ENCODE assay signal across 18 cellular contexts in the genomic region with DNA sequence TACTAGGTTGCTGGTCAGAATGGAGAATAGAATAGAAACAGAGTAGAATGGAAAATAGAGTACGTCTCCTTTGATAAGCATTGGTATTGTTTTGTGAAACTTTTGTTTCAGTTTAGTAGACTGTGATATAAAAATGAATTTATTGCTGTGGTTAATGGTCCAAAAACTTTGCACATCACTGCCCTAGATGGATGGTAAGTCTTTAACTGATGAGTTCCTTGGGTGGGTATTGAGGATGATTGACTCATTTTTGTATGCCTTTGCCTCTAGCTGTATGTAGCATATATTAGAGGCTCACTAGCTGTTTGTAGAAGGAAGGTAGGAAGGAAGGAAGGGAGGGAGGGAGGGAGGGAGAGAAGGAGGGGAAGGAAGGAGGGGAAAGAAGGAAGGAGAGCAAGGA. TPM values are rescaled to one million over a fixed set of nuclear protein-coding genes. Genes with fewer than 3 reads are reported as not detected.
DNase-seq lines count a peak whose midpoint lies in the region; ATAC-seq, FAIRE-seq and TF ChIP-seq lines count a peak whose summit lies in the region.
"Had no signal": no experiment of that assay in that cellular context is flagged by ENCODE, and none has a peak within 500 bp of the region (broad histone marks: within the 10 kb centered on the region; RNA-seq: fewer than 3 reads in every experiment).

No MANE protein-coding gene starts in this region.

- peak; percentile 48 for ATAC-seq in stimulated activated naive CD8-positive, alpha-beta T cell treated with anti-CD3 and anti-CD28 coated beads, Interleukin-15, amount 100 ng/mL, for 72 hours
- ATAC-seq in HG03457 (IDR thresholded peaks at IDR 0.05; ENCODE audit: unreplicated experiment): no peak
- ATAC-seq: left colon had no signal

- H3K9me3 Mint-ChIP-seq in activated naive CD4-positive, alpha-beta T cell treated with anti-CD3 and anti-CD28 coated beads, Interleukin-2, amount 50 U/mL, for 24 hours: no peaks in the 10 kb centered on the region
- no peaks in the 10 kb centered on the region for H3K9me3 Mint-ChIP-seq in stimulated activated naive CD8-positive, alpha-beta T cell treated with anti-CD3 and anti-CD28 coated beads, Interleukin-15, amount 100 ng/mL, for 72 hours
- H3K9me3 Mint-ChIP-seq: activated naive CD8-positive, alpha-beta T cell treated with anti-CD3 and anti-CD28 coated beads, Interleukin-2, amount 10 ng/mL, durations not matched to agents 7 days and 5 days; naive B cell had no signal

- H3K9me2 ChIP-seq in PC-9 (ENCODE audit: insufficient read depth): no peaks in the 10 kb centered on the region
- H3K9me2 ChIP-seq in Karpas-422 (replicated peaks; ENCODE audit: insufficient read depth, low read length): no peaks in the 10 kb centered on the region

- peaks cover 32% of the 10 kb centered on the region for H3K4me1 Mint-ChIP-seq in activated naive CD4-positive, alpha-beta T cell treated with anti-CD3 and anti-CD28 coated beads, Interleukin-2, amount 50 U/mL, for 24 hours
- H3K4me1 Mint-ChIP-seq in stimulated activated naive CD8-positive, alpha-beta T cell treated with anti-CD3 and anti-CD28 coated beads, Interleukin-15, amount 100 ng/mL, for 72 hours: peaks cover 35% of the 10 kb centered on the region
- H3K4me1 Mint-ChIP-seq: activated naive CD8-positive, alpha-beta T cell treated with anti-CD3 and anti-CD28 coated beads, Interleukin-2, amount 10 ng/mL, durations not matched to agents 7 days and 5 days; CD14-positive monocyte had no signal

- H3K36me3 ChIP-seq in PC-9 (ENCODE audit: low read depth): no peaks in the 10 kb centered on the region
- no peaks in the 10 kb centered on the region for H3K36me3 ChIP-seq in Karpas-422 (ENCODE audit: insufficient read depth, low read length)
- H3K36me3 ChIP-seq: thoracic aorta had no signal

- peaks cover 31% of the 10 kb centered on the region for H3K4me1 ChIP-seq in PC-9 (replicated peaks; ENCODE audit: insufficient read depth)
- no peaks in the 10 kb centered on the region for H3K4me1 ChIP-seq in Karpas-422 (ENCODE audit: low read length)

- BruUV-seq in PC-9 (replicated peaks; lab: Mats Ljungman, UMichigan): no TSS peak

- intact Hi-C loops in PC-9 (cut with micrococcal nuclease; ENCODE audit: unreplicated experiment): no loop called here

- POLR2A ChIA-PET in PC-9 (lab: Charles Lee; ENCODE audit: unreplicated experiment): no interaction called here

- CTCF ChIA-PET in PC-9 (lab: Charles Lee): no interaction called here

- no peaks in the 10 kb centered on the region; the same call in 1 of the 2 replicates for H4K20me1 ChIP-seq in PC-9 (ENCODE audit: insufficient read depth)
- no peaks in the 10 kb centered on the region for H4K20me1 ChIP-seq in Karpas-422 (ENCODE audit: insufficient read depth, low read depth, low read length)

- H3F3A ChIP-seq in PC-9 (ENCODE audit: insufficient read depth, low read depth): peaks cover 10% of the 10 kb centered on the region; the same call in 1 of the 2 replicates

- no peak overlapping the region for H2AFZ ChIP-seq in PC-9
- H2AFZ ChIP-seq in Karpas-422 (ENCODE audit: low read length): no peak overlapping the region

- H3K4me2 ChIP-seq in PC-9 (peak overlapping the region; percentile 66; the same call in 1 of the 2 replicates), Karpas-422 (ENCODE audit: low read depth, low read length, poor library complexity, severe bottlenecking) (no peak overlapping the region)

- H3K79me2 ChIP-seq in PC-9 (ENCODE audit: low read depth) (no peaks in the 10 kb centered on the region), Karpas-422 (ENCODE audit: low read length) (no peaks in the 10 kb centered on the region)

- H3K36me3 Mint-ChIP-seq in activated naive CD4-positive, alpha-beta T cell treated with anti-CD3 and anti-CD28 coated beads, Interleukin-2, amount 50 U/mL, for 24 hours: no peaks in the 10 kb centered on the region
- H3K36me3 Mint-ChIP-seq: CD14-positive monocyte had no signal

- no peak overlapping the region for H3K4me3 ChIP-seq in PC-9
- H3K4me3 ChIP-seq in Karpas-422 (ENCODE audit: low read length): no peak overlapping the region
- H3K4me3 ChIP-seq: skin epidermis, thoracic aorta had no signal

- H3K9me3 ChIP-seq in PC-9 (ENCODE audit: insufficient read depth, low read depth): no peaks in the 10 kb centered on the region
- H3K9me3 ChIP-seq in Karpas-422 (ENCODE audit: low read length): no peaks in the 10 kb centered on the region
- H3K9me3 ChIP-seq: thoracic aorta had no signal

- H3K27me3 ChIP-seq in PC-9 (ENCODE audit: insufficient read depth, low read depth): no peaks in the 10 kb centered on the region
- no peaks in the 10 kb centered on the region for H3K27me3 ChIP-seq in Karpas-422 (ENCODE audit: low read length)

- H3K9ac ChIP-seq in Karpas-422 (ENCODE audit: low read length): no peak overlapping the region

- no peak overlapping the region for H3K4me3 Mint-ChIP-seq in activated naive CD4-positive, alpha-beta T cell treated with anti-CD3 and anti-CD28 coated beads, Interleukin-2, amount 50 U/mL, for 24 hours
- H3K4me3 Mint-ChIP-seq in stimulated activated naive CD8-positive, alpha-beta T cell treated with anti-CD3 and anti-CD28 coated beads, Interleukin-15, amount 100 ng/mL, for 72 hours: peak overlapping the region in 1 of 2 donors; percentile 40
- H3K4me3 Mint-ChIP-seq: activated naive CD8-positive, alpha-beta T cell treated with anti-CD3 and anti-CD28 coated beads, Interleukin-2, amount 10 ng/mL, durations not matched to agents 7 days and 5 days; CD14-positive monocyte had no signal

- no peak overlapping the region for H3K27ac ChIP-seq in PC-9
- H3K27ac ChIP-seq in Karpas-422 (ENCODE audit: low read length): no peak overlapping the region
- H3K27ac ChIP-seq: skin epidermis, thoracic aorta had no signal

- H3K27me3 Mint-ChIP-seq in activated naive CD4-positive, alpha-beta T cell treated with anti-CD3 and anti-CD28 coated beads, Interleukin-2, amount 50 U/mL, for 24 hours: no peaks in the 10 kb centered on the region
- peaks cover 19% of the 10 kb centered on the region for H3K27me3 Mint-ChIP-seq in stimulated activated naive CD8-positive, alpha-beta T cell treated with anti-CD3 and anti-CD28 coated beads, Interleukin-15, amount 100 ng/mL, for 72 hours

- no peak for DNase-seq in activated naive CD4-positive, alpha-beta T cell treated with anti-CD3 and anti-CD28 coated beads, Interleukin-2, amount 50 U/mL, for 16 hours
- DNase-seq in PC-9 (no peak), Karpas-422 (no peak)
- no peak for DNase-seq in stimulated activated naive CD8-positive, alpha-beta T cell treated with anti-CD3 and anti-CD28 coated beads, Interleukin-15, amount 100 ng/mL, for 72 hours
- DNase-seq: activated naive CD8-positive, alpha-beta T cell treated with anti-CD3 and anti-CD28 coated beads, Interleukin-2, amount 10 ng/mL, durations not matched to agents 7 days and 5 days; central memory CD4-positive, alpha-beta T cell; HCEC 1CT; left colon; naive B cell; NCI-H1092; NCI-H187; NCI-H526 treated with DMSO at 0.1 percent for 48 hours had no signal

- no peak for TF ChIP-seq CTCF in PC-9 (conservative IDR thresholded peaks at IDR 0.05)

- peak overlapping the region; percentile 98 for H3K27ac Mint-ChIP-seq in activated naive CD4-positive, alpha-beta T cell treated with anti-CD3 and anti-CD28 coated beads, Interleukin-2, amount 50 U/mL, for 24 hours
- H3K27ac Mint-ChIP-seq in stimulated activated naive CD8-positive, alpha-beta T cell treated with anti-CD3 and anti-CD28 coated beads, Interleukin-15, amount 100 ng/mL, for 72 hours: peak overlapping the region in 1 of 2 donors; percentile 22
- H3K27ac Mint-ChIP-seq: activated naive CD8-positive, alpha-beta T cell treated with anti-CD3 and anti-CD28 coated beads, Interleukin-2, amount 10 ng/mL, durations not matched to agents 7 days and 5 days had no signal

- FAIRE-seq in islet of Langerhans (lab: Jason Lieb, UNC): peak; percentile 70

RNA-seq across cellular contexts. Expression of a gene that starts 48.3 kb away (rescaled TPM):
- total RNA-seq in PC-9 (2021): 5.6 and 6.8 TPM in 2 replicates
- 0.18 and 1.1 TPM in 2 replicates for total RNA-seq in Karpas-422 (2014; rRNA removed; shearing (Covaris generic); ENCODE audit: low replicate concordance)
